ENCODE assay signal across 11 cellular contexts in the genomic region with DNA sequence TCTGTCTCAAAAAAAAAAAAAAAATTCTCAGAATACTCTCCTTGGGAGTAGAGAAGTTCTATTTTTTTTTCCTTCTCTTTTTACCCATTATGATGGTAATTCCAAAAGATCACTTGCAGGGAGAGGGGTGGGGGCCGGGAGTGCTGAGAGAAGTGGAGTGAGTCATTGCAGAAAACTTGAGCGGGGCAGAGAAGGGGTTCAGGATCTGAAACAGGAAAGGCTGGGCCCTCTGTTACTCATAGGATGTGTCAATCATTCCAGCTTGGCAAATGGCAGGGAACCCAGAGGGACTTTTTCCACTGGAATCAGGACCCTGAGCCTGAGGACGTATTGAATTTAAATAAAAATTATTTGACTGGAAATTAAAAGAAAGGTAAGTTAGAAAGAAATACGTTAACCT.
A peak's percentile ranks its signal among the peaks of the same experiment; 100 is the strongest.
DNase-seq lines count a peak whose midpoint lies in the region; ATAC-seq and TF ChIP-seq lines count a peak whose summit lies in the region.
"Had no signal": no experiment of that assay in that cellular context is flagged by ENCODE, and none has a peak within 500 bp of the region (broad histone marks: within the 10 kb centered on the region; RNA-seq: fewer than 3 reads in every experiment).

No MANE protein-coding gene starts in this region.

- ATAC-seq in Panc1 (no peak), esophagus mucosa (peak; percentile 67), omental fat pad (ENCODE audit: low FRiP score) (peak; percentile 88), HG03280 (IDR thresholded peaks at IDR 0.05; ENCODE audit: unreplicated experiment) (no peak), GM19395 (IDR thresholded peaks at IDR 0.05; ENCODE audit: unreplicated experiment) (no peak), GM21381 (IDR thresholded peaks at IDR 0.05; ENCODE audit: unreplicated experiment) (no peak)

- H3K27me3 ChIP-seq in Panc1 (ENCODE audit: control insufficient read depth, insufficient read depth, low read length): no peaks in the 10 kb centered on the region

- peaks cover 12% of the 10 kb centered on the region; the same call in 1 of the 2 replicates for H3K4me1 ChIP-seq in Panc1 (ENCODE audit: control insufficient read depth, insufficient read depth, low read length)

- no peaks in the 10 kb centered on the region for H3K9me3 ChIP-seq in Panc1 (ENCODE audit: control insufficient read depth, insufficient read depth, low read depth, low read length)

- no peak overlapping the region for H3K27ac ChIP-seq in Panc1 (ENCODE audit: low read length)

- no TSS peak for BruUV-seq in Panc1 (replicated peaks; lab: Mats Ljungman, UMichigan)

- DNase-seq in GM03348 (ENCODE audit: low spot score): peak; percentile 85
- DNase-seq in Panc1 (ENCODE audit: low read depth, low spot score): peak; percentile 72
- DNase-seq in omental fat pad (ENCODE audit: low spot score): no peak
- no peak for DNase-seq in NCI-H446 (lab: John Stamatoyannopoulos, UW)
- DNase-seq: central memory CD4-positive, alpha-beta T cell; naive B cell; NCI-H146 had no signal

- no peak overlapping the region for H3K4me3 ChIP-seq in Panc1 (ENCODE audit: low read depth in 2 of 2, low read length in 2 of 2)

- in situ Hi-C loops in Panc1 (cut with HindIII; ENCODE audit: low pct_unique_long_range_greater_than_20kb, low sequenced_read_pairs): no loop called here

- POLR2A ChIA-PET in Panc1 (lab: Charles Lee): interaction anchor here (0.7 kb wide), 1 partner anchor 7 kb away, joined by 4 read pairs; no protein-coding TSS in a partner anchor

- no peaks in the 10 kb centered on the region for H3K36me3 ChIP-seq in Panc1 (ENCODE audit: control insufficient read depth, insufficient read depth, low read length)

- CTCF ChIA-PET in Panc1 (lab: Charles Lee): no interaction called here

- intact Hi-C loops in Panc1 (cut with micrococcal nuclease; ENCODE audit: unreplicated experiment): no loop called here

- TF ChIP-seq CTCF in Panc1 (IDR thresholded peaks at IDR 0.05) (no peak), omental fat pad (IDR thresholded peaks at IDR 0.05) (no peak)

Comparison
In these comparisons a context has a peak if more than half of its experiments do, and no peak if none do; other contexts are left out.
1. DNase-seq: peak in GM03348 (single experiment) and Panc1 (single experiment); none in omental fat pad (single experiment) and NCI-H446 (0 of 2).
2. ATAC-seq: peak in esophagus mucosa (single experiment) and omental fat pad (single experiment); none in Panc1 (single experiment), HG03280 (single experiment), GM19395 (single experiment) and GM21381 (single experiment).